In genomic region chr6:167547328-167547692, GRCh38 we compare ENCODE assay signal across 2 cellular contexts.
A peak's percentile ranks its signal among the peaks of the same experiment; 100 is the strongest.
TF ChIP-seq lines count a peak whose summit lies in the region.

No MANE protein-coding gene starts in this region.

TF ChIP-seq in HepG2, 621 proteins besides CTCF, POLR2A, EP300 and RAD21 (continued from another document):
- TF ChIP-seq, protein P1, sequence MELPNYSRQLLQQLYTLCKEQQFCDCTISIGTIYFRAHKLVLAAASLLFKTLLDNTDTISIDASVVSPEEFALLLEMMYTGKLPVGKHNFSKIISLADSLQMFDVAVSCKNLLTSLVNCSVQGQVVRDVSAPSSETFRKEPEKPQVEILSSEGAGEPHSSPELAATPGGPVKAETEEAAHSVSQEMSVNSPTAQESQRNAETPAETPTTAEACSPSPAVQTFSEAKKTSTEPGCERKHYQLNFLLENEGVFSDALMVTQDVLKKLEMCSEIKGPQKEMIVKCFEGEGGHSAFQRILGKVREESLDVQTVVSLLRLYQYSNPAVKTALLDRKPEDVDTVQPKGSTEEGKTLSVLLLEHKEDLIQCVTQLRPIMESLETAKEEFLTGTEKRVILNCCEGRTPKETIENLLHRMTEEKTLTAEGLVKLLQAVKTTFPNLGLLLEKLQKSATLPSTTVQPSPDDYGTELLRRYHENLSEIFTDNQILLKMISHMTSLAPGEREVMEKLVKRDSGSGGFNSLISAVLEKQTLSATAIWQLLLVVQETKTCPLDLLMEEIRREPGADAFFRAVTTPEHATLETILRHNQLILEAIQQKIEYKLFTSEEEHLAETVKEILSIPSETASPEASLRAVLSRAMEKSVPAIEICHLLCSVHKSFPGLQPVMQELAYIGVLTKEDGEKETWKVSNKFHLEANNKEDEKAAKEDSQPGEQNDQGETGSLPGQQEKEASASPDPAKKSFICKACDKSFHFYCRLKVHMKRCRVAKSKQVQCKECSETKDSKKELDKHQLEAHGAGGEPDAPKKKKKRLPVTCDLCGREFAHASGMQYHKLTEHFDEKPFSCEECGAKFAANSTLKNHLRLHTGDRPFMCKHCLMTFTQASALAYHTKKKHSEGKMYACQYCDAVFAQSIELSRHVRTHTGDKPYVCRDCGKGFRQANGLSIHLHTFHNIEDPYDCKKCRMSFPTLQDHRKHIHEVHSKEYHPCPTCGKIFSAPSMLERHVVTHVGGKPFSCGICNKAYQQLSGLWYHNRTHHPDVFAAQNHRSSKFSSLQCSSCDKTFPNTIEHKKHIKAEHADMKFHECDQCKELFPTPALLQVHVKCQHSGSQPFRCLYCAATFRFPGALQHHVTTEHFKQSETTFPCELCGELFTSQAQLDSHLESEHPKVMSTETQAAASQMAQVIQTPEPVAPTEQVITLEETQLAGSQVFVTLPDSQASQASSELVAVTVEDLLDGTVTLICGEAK (IDR thresholded peaks at IDR 0.05): peak; percentile 32; the same call in 1 of the 2 replicates
- TF ChIP-seq, protein P1 (CRISPR knock-in tag; IDR thresholded peaks at IDR 0.05): no peak
- peak; percentile 96 for TF ChIP-seq PCBP2 (optimal IDR thresholded peaks at IDR 0.05; ENCODE audit: low read depth, low read length, poor library complexity, severe bottlenecking)
- TF ChIP-seq FOXP4 (CRISPR knock-in tag; IDR thresholded peaks at IDR 0.05): no peak
- TF ChIP-seq HNRNPK (IDR thresholded peaks at IDR 0.05; ENCODE audit: low read depth, low read length, poor library complexity, severe bottlenecking): peak; percentile 49
- no peak for TF ChIP-seq ZNF337 (CRISPR knock-in tag; IDR thresholded peaks at IDR 0.05; ENCODE audit: borderline replicate concordance, low read depth)
- TF ChIP-seq, protein P2, sequence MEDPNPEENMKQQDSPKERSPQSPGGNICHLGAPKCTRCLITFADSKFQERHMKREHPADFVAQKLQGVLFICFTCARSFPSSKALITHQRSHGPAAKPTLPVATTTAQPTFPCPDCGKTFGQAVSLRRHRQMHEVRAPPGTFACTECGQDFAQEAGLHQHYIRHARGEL (CRISPR knock-in tag; IDR thresholded peaks at IDR 0.05): no peak
- 0 out of 2 replicates have a peak, but pooled peaks have one; percentile 41 for TF ChIP-seq ATM (IDR thresholded peaks at IDR 0.05; ENCODE audit: borderline replicate concordance)
TF ChIP-seq in HepG2: peak in this region for 5.

TF ChIP-seq in K562, 482 proteins besides CTCF, POLR2A, EP300 and RAD21 (continued from another document):
- TF ChIP-seq, protein P3, sequence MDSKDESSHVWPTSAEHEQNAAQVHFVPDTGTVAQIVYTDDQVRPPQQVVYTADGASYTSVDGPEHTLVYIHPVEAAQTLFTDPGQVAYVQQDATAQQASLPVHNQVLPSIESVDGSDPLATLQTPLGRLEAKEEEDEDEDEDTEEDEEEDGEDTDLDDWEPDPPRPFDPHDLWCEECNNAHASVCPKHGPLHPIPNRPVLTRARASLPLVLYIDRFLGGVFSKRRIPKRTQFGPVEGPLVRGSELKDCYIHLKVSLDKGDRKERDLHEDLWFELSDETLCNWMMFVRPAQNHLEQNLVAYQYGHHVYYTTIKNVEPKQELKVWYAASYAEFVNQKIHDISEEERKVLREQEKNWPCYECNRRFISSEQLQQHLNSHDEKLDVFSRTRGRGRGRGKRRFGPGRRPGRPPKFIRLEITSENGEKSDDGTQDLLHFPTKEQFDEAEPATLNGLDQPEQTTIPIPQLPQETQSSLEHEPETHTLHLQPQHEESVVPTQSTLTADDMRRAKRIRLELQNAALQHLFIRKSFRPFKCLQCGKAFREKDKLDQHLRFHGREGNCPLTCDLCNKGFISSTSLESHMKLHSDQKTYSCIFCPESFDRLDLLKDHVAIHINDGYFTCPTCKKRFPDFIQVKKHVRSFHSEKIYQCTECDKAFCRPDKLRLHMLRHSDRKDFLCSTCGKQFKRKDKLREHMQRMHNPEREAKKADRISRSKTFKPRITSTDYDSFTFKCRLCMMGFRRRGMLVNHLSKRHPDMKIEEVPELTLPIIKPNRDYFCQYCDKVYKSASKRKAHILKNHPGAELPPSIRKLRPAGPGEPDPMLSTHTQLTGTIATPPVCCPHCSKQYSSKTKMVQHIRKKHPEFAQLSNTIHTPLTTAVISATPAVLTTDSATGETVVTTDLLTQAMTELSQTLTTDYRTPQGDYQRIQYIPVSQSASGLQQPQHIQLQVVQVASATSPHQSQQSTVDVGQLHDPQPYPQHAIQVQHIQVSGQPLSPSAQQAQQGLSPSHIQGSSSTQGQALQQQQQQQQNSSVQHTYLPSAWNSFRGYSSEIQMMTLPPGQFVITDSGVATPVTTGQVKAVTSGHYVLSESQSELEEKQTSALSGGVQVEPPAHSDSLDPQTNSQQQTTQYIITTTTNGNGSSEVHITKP (IDR thresholded peaks at IDR 0.05; ENCODE audit: partially characterized antibody): no peak
- TF ChIP-seq ZNF263 (CRISPR knock-in tag; IDR thresholded peaks at IDR 0.05; ENCODE audit: borderline replicate concordance) (peak; percentile 86), CBFB (CRISPR knock-in tag; IDR thresholded peaks at IDR 0.05) (no peak)
